1 cellular context compared by ENCODE assay signal in genomic region chr17:39653316-39653661, GRCh38.
TF ChIP-seq lines count a peak whose summit lies in the region.

No MANE protein-coding gene starts in this region.

TF ChIP-seq in HepG2, 621 proteins besides CTCF, POLR2A, EP300 and RAD21:
- TF ChIP-seq ZNF333 (CRISPR knock-in tag; IDR thresholded peaks at IDR 0.05; ENCODE audit: borderline replicate concordance) (no peak), JARID2 (CRISPR knock-in tag; IDR thresholded peaks at IDR 0.05; ENCODE audit: insufficient replicate concordance) (no peak), ZBTB20 (CRISPR knock-in tag; IDR thresholded peaks at IDR 0.05; ENCODE audit: borderline replicate concordance, low read depth) (no peak), ZFP91 (CRISPR knock-in tag; IDR thresholded peaks at IDR 0.05; ENCODE audit: borderline replicate concordance) (0 out of 2 replicates have a peak, but pooled peaks have one; percentile 34), HNRNPLL (IDR thresholded peaks at IDR 0.05; ENCODE audit: low read depth, low read length, poor library complexity, severe bottlenecking) (peak; percentile 32), TOPORS (CRISPR knock-in tag; IDR thresholded peaks at IDR 0.05) (0 out of 2 replicates have a peak, but pooled peaks have one; percentile 39), ATF3 (CRISPR knock-in tag; IDR thresholded peaks at IDR 0.05) (no peak), ZNF720 (CRISPR knock-in tag; IDR thresholded peaks at IDR 0.05) (0 out of 2 replicates have a peak, but pooled peaks have one; percentile 74), ZNF776 (CRISPR knock-in tag; IDR thresholded peaks at IDR 0.05) (no peak; the same call in 1 of the 2 replicates), MAFK (conservative IDR thresholded peaks at IDR 0.05 in 1 of 2, IDR thresholded peaks at IDR 0.05 in 1 of 2; ENCODE audit: low read length in 2 of 2) (no peak), DR1 (CRISPR knock-in tag; IDR thresholded peaks at IDR 0.05) (no peak), ZNF501 (CRISPR knock-in tag; IDR thresholded peaks at IDR 0.05) (peak; percentile 5; the same call in 1 of the 2 replicates), HNRNPL (IDR thresholded peaks at IDR 0.05; ENCODE audit: low read depth, low read length) (no peak), REST (IDR thresholded peaks at IDR 0.05; ENCODE audit: borderline replicate concordance in 1 of 2, low read depth in 1 of 2, low read length in 2 of 2) (no peak), ZNF687 (CRISPR knock-in tag; IDR thresholded peaks at IDR 0.05) (peak; percentile 15; the same call in 1 of the 2 replicates), MXD1 (CRISPR knock-in tag; IDR thresholded peaks at IDR 0.05) (0 out of 2 replicates have a peak, but pooled peaks have one; percentile 26), ZNF431 (CRISPR knock-in tag; IDR thresholded peaks at IDR 0.05; ENCODE audit: borderline replicate concordance, low read depth) (no peak), ASH2L (IDR thresholded peaks at IDR 0.05; ENCODE audit: insufficient read length, low read depth, low read length) (no peak), PAF1 (CRISPR knock-in tag; IDR thresholded peaks at IDR 0.05) (no peak), MEIS2 (CRISPR knock-in tag; IDR thresholded peaks at IDR 0.05) (no peak), AFF4 (CRISPR knock-in tag; IDR thresholded peaks at IDR 0.05) (0 out of 2 replicates have a peak, but pooled peaks have one; percentile 19), FOXO1 (CRISPR knock-in tag; IDR thresholded peaks at IDR 0.05) (no peak), ZNF83 (CRISPR knock-in tag; IDR thresholded peaks at IDR 0.05; ENCODE audit: borderline replicate concordance) (peak; percentile 22; the same call in 1 of the 2 replicates), ZNF580 (CRISPR knock-in tag; IDR thresholded peaks at IDR 0.05; ENCODE audit: borderline replicate concordance, low read depth) (no peak), NRL (CRISPR knock-in tag; IDR thresholded peaks at IDR 0.05; ENCODE audit: borderline replicate concordance) (no peak), DMAP1 (CRISPR knock-in tag; IDR thresholded peaks at IDR 0.05) (0 out of 2 replicates have a peak, but pooled peaks have one; percentile 43), ZNF235 (CRISPR knock-in tag; IDR thresholded peaks at IDR 0.05; ENCODE audit: borderline replicate concordance) (0 out of 2 replicates have a peak, but pooled peaks have one; percentile 53), ZNF790 (CRISPR knock-in tag; IDR thresholded peaks at IDR 0.05; ENCODE audit: borderline replicate concordance) (no peak), CSRNP1 (CRISPR knock-in tag; IDR thresholded peaks at IDR 0.05) (peak; percentile 77; the same call in 1 of the 2 replicates), ZNF512B (CRISPR knock-in tag; IDR thresholded peaks at IDR 0.05; ENCODE audit: borderline replicate concordance) (no peak), ZBTB2 (CRISPR knock-in tag; IDR thresholded peaks at IDR 0.05; ENCODE audit: low read depth) (no peak)
